ENCODE assay signal across 12 cellular contexts in the genomic region with DNA sequence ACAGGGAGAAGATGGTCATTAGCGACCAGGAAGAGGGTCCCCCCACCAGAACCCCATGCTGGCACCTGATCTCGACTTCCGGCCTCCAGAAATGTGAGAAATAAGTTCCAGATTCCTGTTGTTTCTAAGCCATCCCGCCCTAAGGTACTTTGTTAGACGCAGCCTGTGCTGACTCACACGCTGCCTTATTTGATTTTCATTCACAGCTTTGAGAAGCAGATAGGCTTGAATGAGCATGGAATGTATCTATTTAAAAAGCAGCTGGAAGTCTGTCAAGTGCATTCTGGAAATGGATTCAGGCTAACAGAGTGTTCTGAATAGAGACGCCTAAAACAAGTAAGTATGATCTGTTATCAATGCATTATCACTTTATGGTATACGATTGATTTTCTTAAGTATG. TPM values are rescaled to one million over a fixed set of nuclear protein-coding genes. Genes with fewer than 3 reads are reported as not detected.
A peak's percentile ranks its signal among the peaks of the same experiment; 100 is the strongest.
DNase-seq lines count a peak whose midpoint lies in the region; ATAC-seq, FAIRE-seq and TF ChIP-seq lines count a peak whose summit lies in the region.
"Had no signal": no experiment of that assay in that cellular context is flagged by ENCODE, and none has a peak within 500 bp of the region (broad histone marks: within the 10 kb centered on the region; RNA-seq: fewer than 3 reads in every experiment).

No MANE protein-coding gene starts in this region.

- WGBS in thyroid gland, 2 donors = 28 to 30% methylated on average over 8 of the region's 8 CpGs

- no peaks in the 10 kb centered on the region for H3K9me3 ChIP-seq in breast epithelium
- no peaks in the 10 kb centered on the region for H3K9me3 ChIP-seq in thyroid gland

- H3K27ac ChIP-seq in breast epithelium (no peak overlapping the region), thyroid gland (peak overlapping the region; percentile 91 to 99 (median 91))

- H3K36me3 Mint-ChIP-seq in MCF 10A (ENCODE audit: insufficient read depth, unreplicated experiment) (peaks cover 10% of the 10 kb centered on the region), WTC11 (no peaks in the 10 kb centered on the region)
- H3K36me3 Mint-ChIP-seq: activated CD8-positive, alpha-beta memory T cell treated with anti-CD3 and anti-CD28 coated beads, Interleukin-2, amount 10 ng/mL, durations not matched to agents 7 days and 5 days had no signal

- TF ChIP-seq CTCF in MCF 10A (IDR thresholded peaks at IDR 0.05; ENCODE audit: unreplicated experiment) (no peak), breast epithelium (IDR thresholded peaks at IDR 0.05) (no peak), WTC11 (IDR thresholded peaks at IDR 0.05) (no peak), thyroid gland (IDR thresholded peaks at IDR 0.05) (no peak)

- no peaks in the 10 kb centered on the region for H3K36me3 ChIP-seq in breast epithelium
- no peaks in the 10 kb centered on the region for H3K36me3 ChIP-seq in thyroid gland

- intact Hi-C loops in MCF 10A (cut with micrococcal nuclease) = loop anchor here (5.0 kb wide), 2 partner anchors 81 to 566 kb away; no protein-coding TSS in a partner anchor
- intact Hi-C loops in breast epithelium (cut with DNase I; ENCODE audit: low total_unique reads) = loop anchor here (10.0 kb wide), 1 partner anchor 99 kb away; no protein-coding TSS in a partner anchor
- intact Hi-C loops in left ventricle myocardium superior (cut with micrococcal nuclease) = no loop called here
- intact Hi-C loops in thyroid gland (cut with DNase I) = no loop called here

- H3K4me1 ChIP-seq in breast epithelium (no peaks in the 10 kb centered on the region), thyroid gland (peaks cover 70 to 85% of the 10 kb centered on the region in 2 donors)

- POLR2A ChIA-PET in MCF 10A (lab: Yijun Ruan, JAX) (interaction anchor here (0.8 to 1.2 kb wide), 4 partner anchors 10 to 99 kb away, joined by 3 to 5 read pairs (median 3); no protein-coding TSS in a partner anchor), WTC11 (lab: Charles Lee) (no interaction called here)

- H3K27me3 Mint-ChIP-seq in MCF 10A (ENCODE audit: insufficient read depth, unreplicated experiment) = no peaks in the 10 kb centered on the region
- H3K27me3 Mint-ChIP-seq in WTC11 (ENCODE audit: low read depth) = no peaks in the 10 kb centered on the region

- H3K4me1 Mint-ChIP-seq in MCF 10A (ENCODE audit: insufficient read depth, unreplicated experiment) = peaks cover 42% of the 10 kb centered on the region
- peaks cover 22% of the 10 kb centered on the region for H3K4me1 Mint-ChIP-seq in WTC11

- H3K4me3 ChIP-seq in breast epithelium (no peak overlapping the region), thyroid gland (replicated peaks in 1 of 3) (no peak overlapping the region)

- BruUV-seq in MCF 10A (replicated peaks; lab: Mats Ljungman, UMichigan) = no TSS peak

- CTCF ChIA-PET in MCF 10A (lab: Yijun Ruan, JAX) = interaction anchor here (0.7 to 9.1 kb wide), 7 partner anchors 11 to 529 kb away, joined by 3 to 65 read pairs (median 4); no protein-coding TSS in a partner anchor
- CTCF ChIA-PET in WTC11 (lab: Charles Lee) = interaction anchor here (2.7 kb wide), 1 partner anchor 99 kb away, joined by 18 read pairs; no protein-coding TSS in a partner anchor

- TF ChIP-seq POLR2A in breast epithelium (IDR thresholded peaks at IDR 0.05) (no peak), thyroid gland (IDR thresholded peaks at IDR 0.05) (peak in 1 of 2 donors; percentile 48)

- H3K27me3 ChIP-seq in breast epithelium (no peaks in the 10 kb centered on the region), thyroid gland (no peaks in the 10 kb centered on the region)

- FAIRE-seq in urothelium cell line (lab: Jason Lieb, UNC) = no peak

- H3K4me3 Mint-ChIP-seq in MCF 10A (ENCODE audit: unreplicated experiment) = no peak overlapping the region
- H3K4me3 Mint-ChIP-seq in WTC11 = no peak overlapping the region
- H3K4me3 Mint-ChIP-seq: activated CD8-positive, alpha-beta memory T cell treated with anti-CD3 and anti-CD28 coated beads, Interleukin-2, amount 10 ng/mL, durations not matched to agents 7 days and 5 days had no signal

- H3K9me3 Mint-ChIP-seq in MCF 10A (ENCODE audit: unreplicated experiment) (no peaks in the 10 kb centered on the region), WTC11 (no peaks in the 10 kb centered on the region)

- peak; percentile 62 for DNase-seq in MCF 10A (ENCODE audit: unreplicated experiment)
- DNase-seq in breast epithelium (ENCODE audit: low spot score in 2 of 2) = no peak
- DNase-seq in WTC11 (ENCODE audit: low spot score) = no peak
- no peak for DNase-seq in left ventricle myocardium superior
- DNase-seq in thyroid gland = peak; percentile 72 to 74
- no peak for DNase-seq in effector CD8-positive, alpha-beta T cell (lab: John Stamatoyannopoulos, UW)
- no peak for DNase-seq in urothelium cell line (ENCODE audit: low spot score)
- DNase-seq: activated CD8-positive, alpha-beta memory T cell treated with anti-CD3 and anti-CD28 coated beads, Interleukin-2, amount 10 ng/mL, durations not matched to agents 7 days and 5 days; MM.1S; retina; T1000 had no signal

- ATAC-seq in WTC11 = no peak
- peak; percentile 70 for ATAC-seq in left ventricle myocardium superior
- no peak for ATAC-seq in HG03045 (IDR thresholded peaks at IDR 0.05; ENCODE audit: unreplicated experiment)
- ATAC-seq: activated CD8-positive, alpha-beta memory T cell treated with anti-CD3 and anti-CD28 coated beads, Interleukin-2, amount 10 ng/mL, durations not matched to agents 7 days and 5 days had no signal

- H3K27ac Mint-ChIP-seq in MCF 10A (ENCODE audit: low read depth, unreplicated experiment) = no peak overlapping the region
- no peak overlapping the region for H3K27ac Mint-ChIP-seq in WTC11
- H3K27ac Mint-ChIP-seq: activated CD8-positive, alpha-beta memory T cell treated with anti-CD3 and anti-CD28 coated beads, Interleukin-2, amount 10 ng/mL, durations not matched to agents 7 days and 5 days had no signal

TF ChIP-seq in WTC11, 78 proteins besides CTCF, POLR2A, EP300 and RAD21:
- TF ChIP-seq IRF2 (CRISPR knock-in tag; IDR thresholded peaks at IDR 0.05; ENCODE audit: borderline replicate concordance, low read depth) (no peak), ETV6 (CRISPR knock-in tag; IDR thresholded peaks at IDR 0.05) (0 out of 2 replicates have a peak, but pooled peaks have one; percentile 21)

RNA-seq across cellular contexts. Expression of a gene that starts 8.3 kb away (rescaled TPM):
- total RNA-seq in MCF 10A (2022) (not detected in 2 replicates), breast epithelium (1 to 10 TPM; 8.2 to 9.8 (median 8.2) TPM), WTC11 (2021) (0.22 TPM in 1 of 3 replicates, not detected in the others), left ventricle myocardium superior (1.4 TPM), thyroid gland (1 to 10 TPM; 2.7 to 6.1 (median 3.6) TPM)

Comparison
In these comparisons a context has a peak if more than half of its experiments do, and no peak if none do; other contexts are left out.
1. DNase-seq: peak in MCF 10A (single experiment) and thyroid gland (2 of 2); none in breast epithelium (0 of 2), WTC11 (single experiment), left ventricle myocardium superior (single experiment), effector CD8-positive, alpha-beta T cell (single experiment) and urothelium cell line (single experiment).
2. H3K27ac ChIP-seq: peak in thyroid gland (3 of 3); none in breast epithelium (0 of 2).
3. intact Hi-C loops: an anchor here in MCF 10A (5.0 kb wide) and breast epithelium (10.0 kb wide); none called in left ventricle myocardium superior and thyroid gland.